ENCODE assay signal across 1 cellular context in the genomic region with DNA sequence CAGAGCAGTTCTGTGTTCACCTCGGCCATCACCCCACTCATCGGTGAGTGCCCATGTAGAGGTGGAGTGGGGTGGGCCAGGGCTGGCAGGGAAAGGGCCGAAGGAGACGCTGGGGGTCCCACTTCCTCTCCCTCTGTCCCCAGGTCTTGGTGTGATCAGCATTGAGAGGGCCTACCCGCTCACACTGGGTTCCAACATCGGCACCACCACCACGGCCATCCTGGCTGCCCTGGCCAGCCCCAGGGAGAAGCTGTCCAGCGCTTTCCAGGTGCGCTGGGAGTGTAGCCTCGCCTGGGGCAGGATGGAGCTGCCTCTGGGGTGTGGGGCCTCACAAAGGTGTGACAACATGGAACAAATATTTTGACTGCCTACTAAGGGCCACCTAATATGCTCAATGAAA.
TF ChIP-seq lines count a peak whose summit lies in the region.

No MANE protein-coding gene starts in this region.

TF ChIP-seq in H1, 55 proteins besides CTCF, POLR2A, EP300 and RAD21:
- no peak for TF ChIP-seq ASH2L (IDR thresholded peaks at IDR 0.05; ENCODE audit: low read length)
- no peak for TF ChIP-seq KDM4A (IDR thresholded peaks at IDR 0.05; ENCODE audit: low read depth, low read length, severe bottlenecking)
- no peak for TF ChIP-seq HDAC2 (IDR thresholded peaks at IDR 0.05; ENCODE audit: borderline replicate concordance in 1 of 2, low read depth in 2 of 2, low read length in 2 of 2)
- TF ChIP-seq YY1 (IDR thresholded peaks at IDR 0.05; ENCODE audit: low read depth, low read length) = no peak
- TF ChIP-seq ZNF274 (IDR thresholded peaks at IDR 0.05; ENCODE audit: borderline replicate concordance, extremely low read depth, low read length) = no peak
- TF ChIP-seq, protein P1, sequence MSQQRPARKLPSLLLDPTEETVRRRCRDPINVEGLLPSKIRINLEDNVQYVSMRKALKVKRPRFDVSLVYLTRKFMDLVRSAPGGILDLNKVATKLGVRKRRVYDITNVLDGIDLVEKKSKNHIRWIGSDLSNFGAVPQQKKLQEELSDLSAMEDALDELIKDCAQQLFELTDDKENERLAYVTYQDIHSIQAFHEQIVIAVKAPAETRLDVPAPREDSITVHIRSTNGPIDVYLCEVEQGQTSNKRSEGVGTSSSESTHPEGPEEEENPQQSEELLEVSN (IDR thresholded peaks at IDR 0.05) = no peak
- TF ChIP-seq TBP (IDR thresholded peaks at IDR 0.05; ENCODE audit: low read depth, low read length) = no peak
- no peak for TF ChIP-seq CEBPB (IDR thresholded peaks at IDR 0.05; ENCODE audit: low read depth, low read length)
- TF ChIP-seq POU5F1 (IDR thresholded peaks at IDR 0.05; ENCODE audit: low read depth, low read length) = no peak
- no peak for TF ChIP-seq GTF2F1 (IDR thresholded peaks at IDR 0.05; ENCODE audit: borderline replicate concordance, low read depth, low read length)
TF ChIP-seq in H1: peak in this region for 0.
